Comparison of ENCODE assay signal across 9 cellular contexts in genomic region chr5:138438003-138438723, GRCh38. TPM values are rescaled to one million over a fixed set of nuclear protein-coding genes. Genes with fewer than 3 reads are reported as not detected.
DNase-seq lines count a peak whose midpoint lies in the region; ATAC-seq, FAIRE-seq and TF ChIP-seq lines count a peak whose summit lies in the region.
"Had no signal": no experiment of that assay in that cellular context is flagged by ENCODE, and none has a peak within 500 bp of the region (broad histone marks: within the 10 kb centered on the region; RNA-seq: fewer than 3 reads in every experiment).

No MANE protein-coding gene starts in this region.

- peak overlapping the region; percentile 0 to 13 for H3K9ac ChIP-seq in kidney (ENCODE audit: low read length in 2 of 2)

- peaks cover 17 to 27% of the 10 kb centered on the region in 2 donors for H3K36me3 ChIP-seq in kidney (ENCODE audit: control insufficient read depth in 1 of 2, insufficient read depth in 2 of 2, low read length in 2 of 2)
- H3K36me3 ChIP-seq in thoracic aorta, result peaks cover 11% of the 10 kb centered on the region

- FAIRE-seq in kidney (lab: Jason Lieb, UNC), result no peak
- FAIRE-seq: G401.6 had no signal

- no peak overlapping the region for H3K27ac Mint-ChIP-seq in activated CD8-positive, alpha-beta memory T cell treated with anti-CD3 and anti-CD28 coated beads, Interleukin-2, amount 10 ng/mL, durations not matched to agents 7 days and 5 days
- H3K27ac Mint-ChIP-seq in activated naive CD8-positive, alpha-beta T cell treated with anti-CD3 and anti-CD28 coated beads, Interleukin-2, amount 50 U/mL, for 24 hours, result peak overlapping the region; percentile 65

- H3K27me3 Mint-ChIP-seq in activated CD8-positive, alpha-beta memory T cell treated with anti-CD3 and anti-CD28 coated beads, Interleukin-2, amount 10 ng/mL, durations not matched to agents 7 days and 5 days, result peaks cover 7% of the 10 kb centered on the region
- H3K27me3 Mint-ChIP-seq in activated naive CD8-positive, alpha-beta T cell treated with anti-CD3 and anti-CD28 coated beads, Interleukin-2, amount 50 U/mL, for 24 hours, result no peaks in the 10 kb centered on the region

- no peaks in the 10 kb centered on the region for H3K27me3 ChIP-seq in thoracic aorta (replicated peaks; ENCODE audit: insufficient read depth)

- TF ChIP-seq CTCF in kidney (IDR thresholded peaks at IDR 0.05; ENCODE audit: borderline replicate concordance, extremely low read depth, insufficient read depth), result no peak
- no peak for TF ChIP-seq CTCF in thoracic aorta (IDR thresholded peaks at IDR 0.05)

- H3K9me3 ChIP-seq in kidney (ENCODE audit: control insufficient read depth in 1 of 2, low read length in 2 of 2), result no peaks in the 10 kb centered on the region
- H3K9me3 ChIP-seq in thoracic aorta, result no peaks in the 10 kb centered on the region

- no peak overlapping the region for H3K27ac ChIP-seq in kidney (ENCODE audit: low read depth in 2 of 2, low read length in 2 of 2)
- H3K27ac ChIP-seq in thoracic aorta, result no peak overlapping the region

- H3K4me3 ChIP-seq in kidney (ENCODE audit: low read length in 2 of 2) (peak overlapping the region in 1 of 2 donors; percentile 41), thoracic aorta (peak overlapping the region; percentile 77)

- CTCF ChIA-PET in activated CD8-positive, alpha-beta memory T cell treated with anti-CD3 and anti-CD28 coated beads, Interleukin-2, amount 10 ng/mL, durations not matched to agents 7 days and 5 days (lab: Charles Lee), result interaction anchor here (1.1 to 5.7 kb wide), 7 partner anchors 10 to 259 kb away, joined by 3 to 37 read pairs (median 3); partner anchors contain the start of genes KDM3B and KIF20A

- DNase-seq in activated CD8-positive, alpha-beta memory T cell treated with anti-CD3 and anti-CD28 coated beads, Interleukin-2, amount 10 ng/mL, durations not matched to agents 7 days and 5 days, result no peak
- no peak for DNase-seq in activated CD8-positive, alpha-beta memory T cell treated with anti-CD3 and anti-CD28 coated beads for 24 hours
- DNase-seq in activated naive CD8-positive, alpha-beta T cell treated with anti-CD3 and anti-CD28 coated beads, Interleukin-2, amount 50 U/mL, for 24 hours, result no peak
- no peak for DNase-seq in kidney
- DNase-seq in thoracic aorta (ENCODE audit: low spot score), result no peak
- DNase-seq in NCI-H524 (lab: John Stamatoyannopoulos, UW), result no peak
- DNase-seq in NCI-H1417 treated with DMSO at 0.1 percent for 48 hours (lab: John Stamatoyannopoulos, UW), result no peak

- H3K9me3 Mint-ChIP-seq in activated CD8-positive, alpha-beta memory T cell treated with anti-CD3 and anti-CD28 coated beads, Interleukin-2, amount 10 ng/mL, durations not matched to agents 7 days and 5 days (ENCODE audit: low read depth), result no peaks in the 10 kb centered on the region
- no peaks in the 10 kb centered on the region for H3K9me3 Mint-ChIP-seq in activated naive CD8-positive, alpha-beta T cell treated with anti-CD3 and anti-CD28 coated beads, Interleukin-2, amount 50 U/mL, for 24 hours

- peaks cover 6% of the 10 kb centered on the region for H3K36me3 Mint-ChIP-seq in activated CD8-positive, alpha-beta memory T cell treated with anti-CD3 and anti-CD28 coated beads, Interleukin-2, amount 10 ng/mL, durations not matched to agents 7 days and 5 days
- peaks cover 10% of the 10 kb centered on the region for H3K36me3 Mint-ChIP-seq in activated naive CD8-positive, alpha-beta T cell treated with anti-CD3 and anti-CD28 coated beads, Interleukin-2, amount 50 U/mL, for 24 hours (ENCODE audit: low read depth)

- no peak for ATAC-seq in activated CD8-positive, alpha-beta memory T cell treated with anti-CD3 and anti-CD28 coated beads, Interleukin-2, amount 10 ng/mL, durations not matched to agents 7 days and 5 days
- ATAC-seq in activated naive CD8-positive, alpha-beta T cell treated with anti-CD3 and anti-CD28 coated beads, Interleukin-2, amount 50 U/mL, for 24 hours, result no peak
- ATAC-seq in thoracic aorta (ENCODE audit: insufficient number of reproducible peaks, low FRiP score, low read depth), result no peak
- no peak for ATAC-seq in HG02588 (IDR thresholded peaks at IDR 0.05; ENCODE audit: unreplicated experiment)

- peaks cover 13% of the 10 kb centered on the region for H3K4me1 Mint-ChIP-seq in activated CD8-positive, alpha-beta memory T cell treated with anti-CD3 and anti-CD28 coated beads, Interleukin-2, amount 10 ng/mL, durations not matched to agents 7 days and 5 days
- H3K4me1 Mint-ChIP-seq in activated naive CD8-positive, alpha-beta T cell treated with anti-CD3 and anti-CD28 coated beads, Interleukin-2, amount 50 U/mL, for 24 hours, result peaks cover 10% of the 10 kb centered on the region

- H3K4me1 ChIP-seq in kidney (ENCODE audit: control insufficient read depth in 1 of 2, insufficient read depth in 1 of 2, low read depth in 1 of 2, low read length in 2 of 2) (peaks cover 0 to 7% of the 10 kb centered on the region in 2 donors), thoracic aorta (ENCODE audit: control insufficient read depth in 1 of 2, low read depth in 2 of 2) (peaks cover 5 to 18% of the 10 kb centered on the region in 2 donors)

- H3K4me3 Mint-ChIP-seq in activated CD8-positive, alpha-beta memory T cell treated with anti-CD3 and anti-CD28 coated beads, Interleukin-2, amount 10 ng/mL, durations not matched to agents 7 days and 5 days, result peak overlapping the region; percentile 71
- peak overlapping the region; percentile 71 for H3K4me3 Mint-ChIP-seq in activated naive CD8-positive, alpha-beta T cell treated with anti-CD3 and anti-CD28 coated beads, Interleukin-2, amount 50 U/mL, for 24 hours

- intact Hi-C loops in kidney (cut with DNase I), result no loop called here

RNA-seq across cellular contexts. Expression of gene REEP2, which starts 0.7 kb away (rescaled TPM):
- 1 to 10 TPM; 1.7 to 5.4 TPM for total RNA-seq in activated CD8-positive, alpha-beta memory T cell treated with anti-CD3 and anti-CD28 coated beads, Interleukin-2, amount 10 ng/mL, durations not matched to agents 7 days and 5 days
- total RNA-seq in kidney (1.9 TPM), thoracic aorta (10 to 100 TPM in 1 of 2 donors, 1 to 10 TPM in 1; 8.9 to 11.5 TPM)
- 8.8 TPM for polyA plus RNA-seq in kidney (ENCODE audit: insufficient read depth, low read depth, low replicate concordance)

RNA-seq across cellular contexts. Expression of gene EGR1, which starts 27.1 kb away (rescaled TPM):
- total RNA-seq in activated CD8-positive, alpha-beta memory T cell treated with anti-CD3 and anti-CD28 coated beads, Interleukin-2, amount 10 ng/mL, durations not matched to agents 7 days and 5 days, result 10 to 100 TPM; 10.0 to 10.7 TPM
- total RNA-seq in kidney (68.6 TPM), thoracic aorta (100 to 1,000 TPM in 1 of 2 donors, 10 to 100 TPM in 1; 98.3 to 340 TPM)
- 65.8 TPM for polyA plus RNA-seq in kidney (ENCODE audit: insufficient read depth, low read depth, low replicate concordance)
